8 cellular contexts compared by ENCODE assay signal in the genomic region with DNA sequence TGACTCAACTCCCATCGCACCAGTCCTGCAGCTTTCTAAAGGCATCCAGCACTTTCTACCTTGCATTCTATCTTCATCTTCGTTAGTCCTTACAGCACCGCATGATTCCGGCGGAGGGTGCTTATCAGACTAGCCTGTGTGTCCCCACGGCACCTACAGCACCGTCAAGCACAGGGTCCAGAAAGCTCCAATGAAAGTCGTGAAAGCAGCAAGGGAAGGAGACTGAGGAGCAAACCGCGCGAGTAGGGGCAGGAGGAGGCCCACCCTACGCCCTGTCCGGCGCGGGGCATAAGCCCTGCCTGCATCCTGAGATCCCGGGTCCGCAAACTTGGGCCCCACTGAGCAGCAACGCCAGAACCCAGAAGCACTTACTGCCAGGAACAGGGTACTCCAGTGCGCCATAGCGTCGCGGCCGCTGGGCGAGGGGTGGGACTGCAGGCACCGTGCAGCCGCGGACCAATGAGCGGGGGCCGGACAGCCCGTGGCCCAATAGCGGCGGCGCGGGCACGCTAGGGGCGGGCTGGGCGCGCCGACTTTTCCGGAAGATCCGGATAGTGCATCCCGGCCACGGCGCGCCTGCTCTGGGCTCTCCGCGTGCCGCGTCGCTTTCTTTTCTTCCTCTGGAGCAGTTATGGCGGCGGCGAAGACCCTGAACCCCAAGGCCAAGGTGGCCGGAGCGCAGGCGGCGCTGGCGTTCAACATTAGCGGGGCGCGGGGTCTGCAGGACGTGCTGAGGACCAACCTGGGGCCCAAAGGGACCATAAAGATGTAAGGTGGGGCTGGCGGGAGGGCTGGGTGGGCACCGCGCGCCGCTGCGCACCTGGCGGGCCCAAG.
DNase-seq lines count a peak whose midpoint lies in the region; ATAC-seq, FAIRE-seq and TF ChIP-seq lines count a peak whose summit lies in the region.

No MANE protein-coding gene starts in this region.

- DNase-seq in AML-193 (lab: John Stamatoyannopoulos, UW) (peak; percentile 76 to 80), NCI-H345 treated with DMSO at 0.1 percent for 48 hours (lab: John Stamatoyannopoulos, UW; ENCODE audit: unreplicated experiment) (peak; percentile 85), keratinocyte (ENCODE audit: low read depth, low spot score) (peak; percentile 21)
- peak; percentile 73 for DNase-seq in activated CD4-positive, CD25-positive, alpha-beta regulatory T cell treated with anti-CD3 and anti-CD28 coated beads, Interleukin-2, amount 50 U/mL, for 16 hours (ENCODE audit: low read depth, low spot score)
- DNase-seq in central memory CD4-positive, alpha-beta T cell = peak; percentile 86
- peak; percentile 74 to 90 (median 78) for DNase-seq in stimulated activated CD4-positive, alpha-beta T cell treated with anti-CD3 and anti-CD28 coated beads, Interleukin-12 subunit alpha, Interleukin-12 subunit beta, amount 100 ng/mL, for 48 hours (ENCODE audit: low read depth in 2 of 3, low spot score in 1 of 3)

- H3K36me3 ChIP-seq in keratinocyte (ENCODE audit: control insufficient read depth in 2 of 2, extremely low read depth in 1 of 2, insufficient read depth in 2 of 2, low read length in 2 of 2) = peaks cover 0 to 2% of the 10 kb centered on the region in 2 experiments

- peak overlapping the region; percentile 63 for H3K4me2 ChIP-seq in keratinocyte (ENCODE audit: control insufficient read depth, extremely low read depth, insufficient read depth, low read depth, low read length)

- peak overlapping the region; percentile 98 for H2AFZ ChIP-seq in keratinocyte (ENCODE audit: control insufficient read depth, low read length)

- no peak for FAIRE-seq in keratinocyte (lab: Jason Lieb, UNC)

- H3K9ac ChIP-seq in keratinocyte (ENCODE audit: control insufficient read depth, extremely low read depth, insufficient read depth, low read length) = peak overlapping the region; percentile 74

- H3K9me3 ChIP-seq in keratinocyte (ENCODE audit: control insufficient read depth, low read depth, low read length) = no peaks in the 10 kb centered on the region

- peaks cover 2% of the 10 kb centered on the region for H3K9me1 ChIP-seq in keratinocyte (ENCODE audit: control insufficient read depth, extremely low read depth, insufficient read depth, low read length)

- H3K4me3 ChIP-seq in keratinocyte (ENCODE audit: control insufficient read depth in 2 of 3, extremely low read depth in 1 of 3, insufficient read depth in 2 of 3, low read depth in 1 of 3, low read length in 3 of 3) = peak overlapping the region; percentile 72 to 88 (median 85)

- H3K27me3 ChIP-seq in keratinocyte (ENCODE audit: control insufficient read depth, extremely low read depth, insufficient read depth, low read length) = no peaks in the 10 kb centered on the region

- peaks cover 9% of the 10 kb centered on the region for H3K4me1 ChIP-seq in keratinocyte (ENCODE audit: control insufficient read depth, extremely low read depth, insufficient read depth, low read length)

- dilution Hi-C loops in keratinocyte (cut with MboI; ENCODE audit: extremely low pct_ligation_motif_present, low sequenced_read_pairs) = no loop called here

- TF ChIP-seq CTCF in keratinocyte (optimal IDR thresholded peaks at IDR 0.05 in 1 of 3, IDR thresholded peaks at IDR 0.05 in 1 of 3, conservative IDR thresholded peaks at IDR 0.05 in 1 of 3; ENCODE audit: extremely low read depth in 1 of 3, insufficient read depth in 2 of 3, low read length in 3 of 3) = no peak

- H3K27ac ChIP-seq in keratinocyte (ENCODE audit: control insufficient read depth, insufficient read depth, low read length) = peak overlapping the region; percentile 62

- ATAC-seq in HG03354 (IDR thresholded peaks at IDR 0.05; ENCODE audit: poor library complexity, severe bottlenecking, unreplicated experiment) = peak; percentile 99

- no peaks in the 10 kb centered on the region for H4K20me1 ChIP-seq in keratinocyte (ENCODE audit: control insufficient read depth, extremely low read depth, insufficient read depth, low read length)

- peaks cover 46% of the 10 kb centered on the region for H3K79me2 ChIP-seq in keratinocyte (ENCODE audit: control insufficient read depth, insufficient read depth, low read length)

- TF ChIP-seq POLR2A in GM19099 (IDR thresholded peaks at IDR 0.05; ENCODE audit: extremely low read depth, insufficient read length, low read depth) = peak; percentile 76

Comparison
In these comparisons a context has a peak if more than half of its experiments do, and no peak if none do; other contexts are left out.
1. Peak in every context shown above with its lines: DNase-seq, ATAC-seq, H3K4me3 ChIP-seq and H3K27ac ChIP-seq.
2. DNase-seq: peak in every context shown above with its lines; median percentile 86 in central memory CD4-positive, alpha-beta T cell; 85 in NCI-H345 treated with DMSO at 0.1 percent for 48 hours; 78 in AML-193; 78 in stimulated activated CD4-positive, alpha-beta T cell treated with anti-CD3 and anti-CD28 coated beads, Interleukin-12 subunit alpha, Interleukin-12 subunit beta, amount 100 ng/mL, for 48 hours; 73 in activated CD4-positive, CD25-positive, alpha-beta regulatory T cell treated with anti-CD3 and anti-CD28 coated beads, Interleukin-2, amount 50 U/mL, for 16 hours; 21 in keratinocyte.